In the genomic region with DNA sequence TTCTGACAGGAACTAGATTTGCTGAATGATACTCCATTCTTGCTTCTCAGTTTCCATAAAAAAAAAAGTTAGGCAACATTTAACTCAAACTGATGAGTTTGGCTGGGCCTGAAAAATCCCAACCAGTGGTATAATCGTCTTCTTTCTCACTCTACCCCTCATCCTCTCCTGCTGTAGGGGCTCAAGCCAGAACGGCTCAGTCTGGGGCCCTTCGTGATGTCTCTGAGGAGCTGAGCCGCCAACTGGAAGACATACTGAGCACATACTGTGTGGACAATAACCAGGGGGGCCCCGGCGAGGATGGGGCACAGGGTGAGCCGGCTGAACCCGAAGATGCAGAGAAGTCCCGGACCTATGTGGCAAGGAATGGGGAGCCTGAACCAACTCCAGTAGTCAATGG, we compare ENCODE assay signal across 9 cellular contexts. TPM values are rescaled to one million over a fixed set of nuclear protein-coding genes. Genes with fewer than 3 reads are reported as not detected.
DNase-seq lines count a peak whose midpoint lies in the region; ATAC-seq and TF ChIP-seq lines count a peak whose summit lies in the region.
"Had no signal": no experiment of that assay in that cellular context is flagged by ENCODE, and none has a peak within 500 bp of the region (broad histone marks: within the 10 kb centered on the region; RNA-seq: fewer than 3 reads in every experiment).

No MANE protein-coding gene starts in this region.

- no peak for ATAC-seq in activated naive CD8-positive, alpha-beta T cell treated with anti-CD3 and anti-CD28 coated beads, Interleukin-2, amount 50 U/mL, for 24 hours

- peaks cover 46% of the 10 kb centered on the region for H3K36me3 Mint-ChIP-seq in activated naive CD4-positive, alpha-beta T cell treated with anti-CD3 and anti-CD28 coated beads for 36 hours (ENCODE audit: low read depth)
- H3K36me3 Mint-ChIP-seq in activated naive CD8-positive, alpha-beta T cell treated with anti-CD3 and anti-CD28 coated beads, Interleukin-2, amount 50 U/mL, for 24 hours (ENCODE audit: low read depth): peaks cover 45% of the 10 kb centered on the region

- no peaks in the 10 kb centered on the region for H3K27me3 Mint-ChIP-seq in activated naive CD4-positive, alpha-beta T cell treated with anti-CD3 and anti-CD28 coated beads for 36 hours (ENCODE audit: low read depth)
- no peaks in the 10 kb centered on the region for H3K27me3 Mint-ChIP-seq in activated naive CD8-positive, alpha-beta T cell treated with anti-CD3 and anti-CD28 coated beads, Interleukin-2, amount 50 U/mL, for 24 hours

- H3K36me3 ChIP-seq in liver (ENCODE audit: control insufficient read depth in 4 of 4, insufficient read depth in 3 of 4, low read depth in 1 of 4, low read length in 3 of 4): peaks cover 4 to 19% (median 15%) of the 10 kb centered on the region in 4 donors
- peaks cover 0 to 18% (median 7%) of the 10 kb centered on the region in 4 donors for H3K36me3 ChIP-seq in transverse colon

- intact Hi-C loops in activated naive CD4-positive, alpha-beta T cell treated with anti-CD3 and anti-CD28 coated beads for 36 hours (cut with micrococcal nuclease): loop anchor here (2.0 kb wide), 1 partner anchor 470 kb away; a partner anchor contains a TSS
- intact Hi-C loops in transverse colon (cut with DNase I; ENCODE audit: low total_unique reads): no loop called here

- peaks cover 17 to 49% (median 38%) of the 10 kb centered on the region in 4 donors for H3K4me1 ChIP-seq in liver (ENCODE audit: control insufficient read depth in 4 of 4, insufficient read depth in 4 of 4, low read length in 3 of 4)
- H3K4me1 ChIP-seq in transverse colon: peaks cover 12 to 53% (median 39%) of the 10 kb centered on the region in 4 donors

- H3K27me3 ChIP-seq in liver (ENCODE audit: control insufficient read depth in 4 of 4, insufficient read depth in 4 of 4, low read length in 3 of 4) (no peaks in the 10 kb centered on the region), transverse colon (no peaks in the 10 kb centered on the region)

- H3K27ac Mint-ChIP-seq in activated naive CD4-positive, alpha-beta T cell treated with anti-CD3 and anti-CD28 coated beads for 36 hours: peak overlapping the region; percentile 90
- peak overlapping the region; percentile 98 for H3K27ac Mint-ChIP-seq in activated naive CD8-positive, alpha-beta T cell treated with anti-CD3 and anti-CD28 coated beads, Interleukin-2, amount 50 U/mL, for 24 hours

- no peaks in the 10 kb centered on the region for H3K9me3 Mint-ChIP-seq in activated naive CD4-positive, alpha-beta T cell treated with anti-CD3 and anti-CD28 coated beads for 36 hours
- H3K9me3 Mint-ChIP-seq in activated naive CD8-positive, alpha-beta T cell treated with anti-CD3 and anti-CD28 coated beads, Interleukin-2, amount 50 U/mL, for 24 hours: no peaks in the 10 kb centered on the region

- 86% methylated on average over 9 of the region's 9 CpGs for WGBS in liver
- WGBS in transverse colon (ENCODE audit: low coverage in 1 of 2), 2 donors: 40 to 64% methylated on average over 1 to 9 of the region's 9 CpGs

- H3K4me3 Mint-ChIP-seq in activated naive CD4-positive, alpha-beta T cell treated with anti-CD3 and anti-CD28 coated beads for 36 hours: peak overlapping the region; percentile 86
- peak overlapping the region; percentile 94 for H3K4me3 Mint-ChIP-seq in activated naive CD8-positive, alpha-beta T cell treated with anti-CD3 and anti-CD28 coated beads, Interleukin-2, amount 50 U/mL, for 24 hours

- peaks cover 55% of the 10 kb centered on the region for H3K4me1 Mint-ChIP-seq in activated naive CD4-positive, alpha-beta T cell treated with anti-CD3 and anti-CD28 coated beads for 36 hours (ENCODE audit: low read depth)
- H3K4me1 Mint-ChIP-seq in activated naive CD8-positive, alpha-beta T cell treated with anti-CD3 and anti-CD28 coated beads, Interleukin-2, amount 50 U/mL, for 24 hours: peaks cover 66% of the 10 kb centered on the region

- H3K9me3 ChIP-seq in liver (ENCODE audit: control insufficient read depth in 4 of 4, low read length in 3 of 4): no peaks in the 10 kb centered on the region
- H3K9me3 ChIP-seq in transverse colon: no peaks in the 10 kb centered on the region

- TF ChIP-seq CTCF in liver (IDR thresholded peaks at IDR 0.05; ENCODE audit: low read depth, low read length, missing input control) (no peak), transverse colon (IDR thresholded peaks at IDR 0.05) (no peak)

- H3K9ac ChIP-seq in liver (ENCODE audit: low read depth in 1 of 2, low read length in 2 of 2): peak overlapping the region in 1 of 2 donors; percentile 66

- H3K4me3 ChIP-seq in liver (ENCODE audit: low read depth in 1 of 3, low read length in 3 of 3) (peak overlapping the region in 2 of 3 donors; percentile 68 to 78), transverse colon (peak overlapping the region in 3 of 4 donors; percentile 55 to 82 (median 73))

- TF ChIP-seq RAD21 in liver (IDR thresholded peaks at IDR 0.05): no peak

- no peak for DNase-seq in activated naive CD4-positive, alpha-beta T cell treated with anti-CD3 and anti-CD28 coated beads for 36 hours
- DNase-seq in activated naive CD4-positive, alpha-beta T cell treated with Interleukin-2 at 50 U/mL for 16 hours: no peak
- no peak for DNase-seq in activated naive CD8-positive, alpha-beta T cell treated with anti-CD3 and anti-CD28 coated beads, Interleukin-2, amount 50 U/mL, for 24 hours
- no peak for DNase-seq in transverse colon
- no peak for DNase-seq in NCI-H2081 treated with DMSO at 0.1 percent for 48 hours (lab: John Stamatoyannopoulos, UW)
- DNase-seq in activated CD8-positive, alpha-beta memory T cell treated with anti-CD3 and anti-CD28 coated beads, Interleukin-2, amount 50 U/mL, for 4 hours: no peak
- no peak for DNase-seq in NCI-H748 (lab: John Stamatoyannopoulos, UW; ENCODE audit: unreplicated experiment)

- peak overlapping the region in 1 of 2 donors; percentile 87 for H3K27ac ChIP-seq in liver (ENCODE audit: low read depth in 1 of 2, low read length in 2 of 2)
- peak overlapping the region; percentile 94 to 98 (median 96) for H3K27ac ChIP-seq in transverse colon

- CTCF ChIA-PET in activated naive CD4-positive, alpha-beta T cell treated with anti-CD3 and anti-CD28 coated beads for 36 hours (lab: Charles Lee): interaction anchor here (0.5 to 1.1 kb wide), 5 partner anchors 35 to 214 kb away, joined by 3 to 4 read pairs (median 3); no protein-coding TSS in a partner anchor

- in situ Hi-C loops in transverse colon (cut with MboI; ENCODE audit: low pct_ligation_motif_present in 1 of 4, low pct_unique_long_range_greater_than_20kb in 1 of 4, low sequenced_read_pairs in 3 of 4): no loop called here

- no peak for TF ChIP-seq EP300 in transverse colon (IDR thresholded peaks at IDR 0.05; ENCODE audit: low read depth)

- TF ChIP-seq POLR2A in transverse colon (IDR thresholded peaks at IDR 0.05): no peak

TF ChIP-seq in liver, 16 proteins besides CTCF, POLR2A, EP300 and RAD21 (continues in another document):
- no peak for TF ChIP-seq TAF1 (conservative IDR thresholded peaks at IDR 0.05)
- TF ChIP-seq EGR1 (IDR thresholded peaks at IDR 0.05; ENCODE audit: low read depth in 2 of 2): no peak
- TF ChIP-seq FOXA1 (IDR thresholded peaks at IDR 0.05): no peak
- no peak for TF ChIP-seq JUND (IDR thresholded peaks at IDR 0.05)
- no peak for TF ChIP-seq GABPA (IDR thresholded peaks at IDR 0.05 in 1 of 2, conservative IDR thresholded peaks at IDR 0.05 in 1 of 2)
- TF ChIP-seq HNF4G (IDR thresholded peaks at IDR 0.05): no peak
- TF ChIP-seq, protein P1, sequence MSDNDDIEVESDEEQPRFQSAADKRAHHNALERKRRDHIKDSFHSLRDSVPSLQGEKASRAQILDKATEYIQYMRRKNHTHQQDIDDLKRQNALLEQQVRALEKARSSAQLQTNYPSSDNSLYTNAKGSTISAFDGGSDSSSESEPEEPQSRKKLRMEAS (IDR thresholded peaks at IDR 0.05): no peak
- TF ChIP-seq, protein P2, sequence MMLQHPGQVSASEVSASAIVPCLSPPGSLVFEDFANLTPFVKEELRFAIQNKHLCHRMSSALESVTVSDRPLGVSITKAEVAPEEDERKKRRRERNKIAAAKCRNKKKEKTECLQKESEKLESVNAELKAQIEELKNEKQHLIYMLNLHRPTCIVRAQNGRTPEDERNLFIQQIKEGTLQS (IDR thresholded peaks at IDR 0.05): no peak
- TF ChIP-seq FOXA2 (IDR thresholded peaks at IDR 0.05): no peak
- no peak for TF ChIP-seq SP1 (IDR thresholded peaks at IDR 0.05)

RNA-seq across cellular contexts. Expression of a gene that starts 1.6 kb away (rescaled TPM):
- 10 to 100 TPM; 84.3 to 86.2 TPM for total RNA-seq in activated naive CD4-positive, alpha-beta T cell treated with anti-CD3 and anti-CD28 coated beads for 36 hours
- total RNA-seq in liver (10 to 100 TPM; 31.7 to 46.7 TPM), transverse colon (10 to 100 TPM; 16.5 to 37.3 (median 25.7) TPM)
- polyA plus RNA-seq in liver: 10 to 100 TPM; 17.9 to 26.1 TPM

RNA-seq across cellular contexts. Expression of a gene that starts 19.3 kb away (rescaled TPM):
- 10 to 100 TPM; 13.1 to 14.8 TPM for total RNA-seq in activated naive CD4-positive, alpha-beta T cell treated with anti-CD3 and anti-CD28 coated beads for 36 hours
- total RNA-seq in liver: 10 to 100 TPM in 1 of 2 donors, under 1 TPM in 1; 0.75 to 20.6 TPM
- 1 to 10 TPM in 1 of 2 donors, under 1 TPM in 1; 0.91 to 1.2 TPM for polyA plus RNA-seq in liver
- total RNA-seq in transverse colon: 1 to 10 TPM in 3 of 4 donors, not detected in 1; 1.2 to 4.0 (median 2.7) TPM

RNA-seq across cellular contexts. Expression of a gene that starts 24.4 kb away (rescaled TPM):
- total RNA-seq in activated naive CD4-positive, alpha-beta T cell treated with anti-CD3 and anti-CD28 coated beads for 36 hours: 1 to 10 TPM; 4.8 to 5.9 TPM
- total RNA-seq in liver (1 to 10 TPM in 1 of 2 donors, under 1 TPM in 1; 0.42 to 2.3 TPM), transverse colon (1 to 10 TPM in 2 of 4 donors, under 1 TPM in 1, not detected in 1; 1.00 to 2.0 (median 1.9) TPM)
- under 1 TPM; 0.48 to 0.74 TPM for polyA plus RNA-seq in liver

RNA-seq across cellular contexts. Expression of a gene that starts 27.8 kb away (rescaled TPM):
- total RNA-seq in activated naive CD4-positive, alpha-beta T cell treated with anti-CD3 and anti-CD28 coated beads for 36 hours: not detected
- total RNA-seq in liver (not detected), transverse colon (not detected)
- under 1 TPM in 1 of 2 donors, not detected in 1; 0.08 TPM for polyA plus RNA-seq in liver
- total RNA-seq: Right ventricle myocardium inferior had no signal

RNA-seq across cellular contexts. Expression of a gene that starts 41.1 kb away (rescaled TPM):
- 1 to 10 TPM; 5.1 to 6.4 TPM for total RNA-seq in activated naive CD4-positive, alpha-beta T cell treated with anti-CD3 and anti-CD28 coated beads for 36 hours
- total RNA-seq in liver (1 to 10 TPM; 5.9 to 6.8 TPM), transverse colon (100 to 1,000 TPM in 1 of 4 donors, 10 to 100 TPM in 3; 16.5 to 166 (median 22.7) TPM)
- polyA plus RNA-seq in liver: 1 to 10 TPM; 5.4 to 6.3 TPM
